In genomic region chr20:6674831-6675230, GRCh38 we compare ENCODE assay signal across 26 cellular contexts.
"Had no signal": no experiment of that assay in that cellular context is flagged by ENCODE, and none has a peak within 500 bp of the region (broad histone marks: within the 10 kb centered on the region; RNA-seq: fewer than 3 reads in every experiment).

No MANE protein-coding gene starts in this region.

- H3K9me3 Mint-ChIP-seq: dendritic cell treated with granulocyte-macrophage colony-stimulating factor and Interleukin-4, amounts not matched to agents 40 ng/mL and 50 ng/mL, for 4 days; endodermal cell had no signal

- H3K27ac ChIP-seq: colonic mucosa, epithelial cell of prostate, esophagus squamous epithelium, gastrocnemius medialis, heart right ventricle, left ventricle myocardium inferior, lower lobe of right lung had no signal

- DNase-seq: colonic mucosa; cortex of kidney; effector CD8-positive, alpha-beta T cell; endodermal cell; erythroblast; esophagus squamous epithelium; foreskin fibroblast; foreskin melanocyte; gastrocnemius medialis; glutamatergic neuron; head of caudate nucleus; heart right ventricle; hippocampal formation; left cardiac atrium; left ventricle myocardium inferior; lower lobe of right lung; mesenchymal stem cell; mucosa of descending colon; naive B cell had no signal

- FAIRE-seq: endometrium, islet of Langerhans, keratinocyte had no signal

- H3K36me3 Mint-ChIP-seq: mesothelial cell of epicardium, naive B cell had no signal

- H3K4me3 ChIP-seq: colonic mucosa, esophagus squamous epithelium, gastrocnemius medialis, heart right ventricle, left ventricle myocardium inferior, lower lobe of right lung, mucosa of descending colon had no signal

- ATAC-seq: esophagus mucosa, gastrocnemius medialis, heart right ventricle, left cardiac atrium, lower lobe of right lung, mucosa of descending colon had no signal

- H3K27ac Mint-ChIP-seq: dendritic cell treated with granulocyte-macrophage colony-stimulating factor and Interleukin-4, amounts not matched to agents 40 ng/mL and 50 ng/mL, for 4 days; endodermal cell; mesothelial cell of epicardium; naive B cell had no signal

- H3K4me1 Mint-ChIP-seq: naive B cell had no signal

- H3K36me3 ChIP-seq: colonic mucosa, esophagus squamous epithelium, gastrocnemius medialis, heart right ventricle, left ventricle myocardium inferior, lower lobe of right lung had no signal

- H3K27me3 ChIP-seq: colonic mucosa, esophagus squamous epithelium, gastrocnemius medialis, heart right ventricle had no signal

- H3K9me3 ChIP-seq: colonic mucosa, esophagus squamous epithelium, gastrocnemius medialis, heart right ventricle, left ventricle myocardium inferior, lower lobe of right lung, mucosa of descending colon had no signal

- H3K4me1 ChIP-seq: colonic mucosa, esophagus squamous epithelium, gastrocnemius medialis, heart right ventricle, left ventricle myocardium inferior, lower lobe of right lung had no signal

- H3K4me3 Mint-ChIP-seq: dendritic cell treated with granulocyte-macrophage colony-stimulating factor and Interleukin-4, amounts not matched to agents 40 ng/mL and 50 ng/mL, for 4 days; endodermal cell; mesothelial cell of epicardium; naive B cell had no signal
